19 cellular contexts compared by ENCODE assay signal in genomic region chr2:190822038-190822437, GRCh38. TPM values are rescaled to one million over a fixed set of nuclear protein-coding genes. Genes with fewer than 3 reads are reported as not detected.
DNase-seq lines count a peak whose midpoint lies in the region; ATAC-seq, FAIRE-seq and TF ChIP-seq lines count a peak whose summit lies in the region.
"Had no signal": no experiment of that assay in that cellular context is flagged by ENCODE, and none has a peak within 500 bp of the region (broad histone marks: within the 10 kb centered on the region; RNA-seq: fewer than 3 reads in every experiment).

No MANE protein-coding gene starts in this region.

- no TSS peak for BruUV-seq in HepG2 (replicated peaks; lab: Mats Ljungman, UMichigan)
- no TSS peak for BruUV-seq in PC-9 (replicated peaks; lab: Mats Ljungman, UMichigan)

- no peaks in the 10 kb centered on the region for H3K36me3 ChIP-seq in HepG2 (replicated peaks in 1 of 2; ENCODE audit: control insufficient read depth in 1 of 2, insufficient read depth in 2 of 2, low read length in 2 of 2)
- H3K36me3 ChIP-seq in right lobe of liver: no peaks in the 10 kb centered on the region
- H3K36me3 ChIP-seq in PC-9 (ENCODE audit: low read depth): no peaks in the 10 kb centered on the region
- no peaks in the 10 kb centered on the region for H3K36me3 ChIP-seq in neural progenitor cell
- H3K36me3 ChIP-seq: BLaER1, HAP-1 had no signal

- no peak for TF ChIP-seq CTCF in HepG2 (CRISPR knock-in tag; IDR thresholded peaks at IDR 0.05)
- TF ChIP-seq CTCF in right lobe of liver (IDR thresholded peaks at IDR 0.05): no peak
- no peak for TF ChIP-seq CTCF in PC-9 (conservative IDR thresholded peaks at IDR 0.05)
- no peak for TF ChIP-seq CTCF in neural progenitor cell (IDR thresholded peaks at IDR 0.05)

- H3K4me3 ChIP-seq in HepG2 (replicated peaks in 1 of 3; ENCODE audit: insufficient read depth in 1 of 3, low read depth in 2 of 3, low read length in 3 of 3) (no peak overlapping the region), right lobe of liver (no peak overlapping the region), PC-9 (no peak overlapping the region), neural progenitor cell (no peak overlapping the region)
- H3K4me3 ChIP-seq: A549, BLaER1, GM12878, GM23248, HAP-1 had no signal

- no peak overlapping the region for H3K27ac Mint-ChIP-seq in neural progenitor cell
- H3K27ac Mint-ChIP-seq: CD14-positive monocyte; CD4-positive, alpha-beta memory T cell had no signal

- POLR2A ChIA-PET in HepG2 (lab: Yijun Ruan, JAX): interaction anchor here (1.4 to 1.6 kb wide), 2 partner anchors 9 to 13 kb away, joined by 5 to 8 read pairs; no protein-coding TSS in a partner anchor
- POLR2A ChIA-PET in PC-9 (lab: Charles Lee; ENCODE audit: unreplicated experiment): no interaction called here

- TF ChIP-seq POLR2A in HepG2 (IDR thresholded peaks at IDR 0.05; ENCODE audit: insufficient read depth in 1 of 2, low read depth in 2 of 2, low read length in 2 of 2) (no peak), right lobe of liver (IDR thresholded peaks at IDR 0.05) (no peak)

- H3K36me3 Mint-ChIP-seq in neural progenitor cell: no peaks in the 10 kb centered on the region
- H3K36me3 Mint-ChIP-seq: CD14-positive monocyte had no signal

- peak overlapping the region; percentile 55 for H2AFZ ChIP-seq in HepG2 (ENCODE audit: low read length)
- H2AFZ ChIP-seq in PC-9: no peak overlapping the region
- H2AFZ ChIP-seq in neural progenitor cell (replicated peaks): peak overlapping the region; percentile 19
- H2AFZ ChIP-seq: GM23248 had no signal

- TF ChIP-seq EP300 in HepG2 (IDR thresholded peaks at IDR 0.05; ENCODE audit: low read depth in 2 of 2, low read length in 2 of 2): no peak
- no peak for TF ChIP-seq EP300 in HepG2 (CRISPR knock-in tag; IDR thresholded peaks at IDR 0.05; ENCODE audit: borderline replicate concordance)

- TF ChIP-seq RAD21 in HepG2 (CRISPR knock-in tag; IDR thresholded peaks at IDR 0.05): no peak

- no peak overlapping the region for H3K4me3 Mint-ChIP-seq in neural progenitor cell
- H3K4me3 Mint-ChIP-seq: CD14-positive monocyte; CD4-positive, alpha-beta memory T cell had no signal

- no peaks in the 10 kb centered on the region for H3K27me3 ChIP-seq in HepG2 (ENCODE audit: control insufficient read depth in 1 of 2, insufficient read depth in 2 of 2, low read length in 2 of 2)
- no peaks in the 10 kb centered on the region for H3K27me3 ChIP-seq in right lobe of liver
- no peaks in the 10 kb centered on the region for H3K27me3 ChIP-seq in PC-9 (ENCODE audit: insufficient read depth, low read depth)
- no peaks in the 10 kb centered on the region for H3K27me3 ChIP-seq in neural progenitor cell
- H3K27me3 ChIP-seq: BLaER1 had no signal

- WGBS in HepG2 (ENCODE audit: low lambda C conversion rate): 18% methylated on average over 1 of the region's 1 CpG
- WGBS in right lobe of liver (ENCODE audit: insufficient coverage, low coverage, low lambda C conversion rate, missing lambda C conversion rate): 100% methylated on average over 1 of the region's 1 CpG

- CTCF ChIA-PET in HepG2 (lab: Yijun Ruan, JAX; ENCODE audit: low intra/inter-chr PET ratio, low total read pairs): no interaction called here
- CTCF ChIA-PET in PC-9 (lab: Charles Lee): interaction anchor here (0.6 kb wide), 1 partner anchor 50 kb away, joined by 8 read pairs; no protein-coding TSS in a partner anchor

- H4K20me1 ChIP-seq in HepG2 (ENCODE audit: insufficient read depth, low read length) (no peaks in the 10 kb centered on the region), PC-9 (ENCODE audit: insufficient read depth) (no peaks in the 10 kb centered on the region), neural progenitor cell (ENCODE audit: low read depth) (no peaks in the 10 kb centered on the region)
- H4K20me1 ChIP-seq: BLaER1 had no signal

- intact Hi-C loops in HepG2 (cut with micrococcal nuclease; ENCODE audit: unreplicated experiment) (no loop called here), right lobe of liver (cut with DNase I) (no loop called here), PC-9 (cut with micrococcal nuclease; ENCODE audit: unreplicated experiment) (no loop called here)

- H3K9me2 ChIP-seq in PC-9 (ENCODE audit: insufficient read depth): no peaks in the 10 kb centered on the region

- H3K4me2 ChIP-seq in HepG2 (ENCODE audit: low read depth, low read length) (no peak overlapping the region), PC-9 (no peak overlapping the region), neural progenitor cell (no peak overlapping the region)
- H3K4me2 ChIP-seq: A549, BLaER1 had no signal

- ATAC-seq in HepG2 (no peak; the same call in 2 of the 3 replicates), right lobe of liver (no peak)
- ATAC-seq: GM12878 had no signal

- no peaks in the 10 kb centered on the region for H3F3A ChIP-seq in PC-9 (ENCODE audit: insufficient read depth, low read depth)
- H3F3A ChIP-seq in neural progenitor cell (ENCODE audit: low read depth): no peaks in the 10 kb centered on the region

- H3K27ac ChIP-seq in HepG2 (ENCODE audit: extremely low read length, insufficient read depth, low read length): no peak overlapping the region
- H3K27ac ChIP-seq in right lobe of liver: no peak overlapping the region
- 0 out of 2 replicates have a peak overlapping the region, but pooled peaks have one; percentile 29 for H3K27ac ChIP-seq in PC-9
- no peak overlapping the region for H3K27ac ChIP-seq in neural progenitor cell
- H3K27ac ChIP-seq: BLaER1, GM23248 had no signal

- in situ Hi-C loops in HepG2 (cut with HindIII; ENCODE audit: extremely low pct_ligation_motif_present, low pct_unique_long_range_greater_than_20kb): no loop called here

- peaks cover 3% of the 10 kb centered on the region for H3K9me3 Mint-ChIP-seq in neural progenitor cell

- peaks cover 3% of the 10 kb centered on the region for H3K4me1 Mint-ChIP-seq in neural progenitor cell
- H3K4me1 Mint-ChIP-seq: CD14-positive monocyte; CD4-positive, alpha-beta memory T cell had no signal

- no peak for FAIRE-seq in HepG2 (lab: Jason Lieb, UNC)
- FAIRE-seq: A549, GM12878, GM19239 had no signal

- H3K9me3 ChIP-seq in HepG2 (ENCODE audit: low read length) (no peaks in the 10 kb centered on the region), right lobe of liver (no peaks in the 10 kb centered on the region), PC-9 (ENCODE audit: insufficient read depth, low read depth) (no peaks in the 10 kb centered on the region), neural progenitor cell (ENCODE audit: low read depth) (no peaks in the 10 kb centered on the region)
- H3K9me3 ChIP-seq: A549, HAP-1 had no signal

- H3K9ac ChIP-seq in HepG2 (ENCODE audit: insufficient read depth, low read depth, low read length) (no peak overlapping the region), neural progenitor cell (no peak overlapping the region)
- H3K9ac ChIP-seq: BLaER1, GM23248 had no signal

- peaks cover 18% of the 10 kb centered on the region for H3K4me1 ChIP-seq in HepG2 (ENCODE audit: insufficient read depth, low read length)
- H3K4me1 ChIP-seq in right lobe of liver: no peaks in the 10 kb centered on the region
- peaks cover 6% of the 10 kb centered on the region; the same call in 1 of the 2 replicates for H3K4me1 ChIP-seq in PC-9 (replicated peaks; ENCODE audit: insufficient read depth)
- no peaks in the 10 kb centered on the region for H3K4me1 ChIP-seq in neural progenitor cell
- H3K4me1 ChIP-seq: A549, BLaER1, HAP-1 had no signal

- H3K79me2 ChIP-seq in HepG2 (ENCODE audit: insufficient read depth, low read length) (no peaks in the 10 kb centered on the region), PC-9 (ENCODE audit: low read depth) (no peaks in the 10 kb centered on the region), neural progenitor cell (ENCODE audit: low read depth) (no peaks in the 10 kb centered on the region)

- DNase-seq in HepG2 (ENCODE audit: low spot score) (no peak), right lobe of liver (no peak), PC-9 (no peak), neural progenitor cell (ENCODE audit: low spot score) (no peak), AG20443 (ENCODE audit: low spot score) (no peak), Kasumi-1 (lab: John Stamatoyannopoulos, UW) (no peak)
- DNase-seq: CD4-positive, alpha-beta memory T cell; COR-L47; DMS 273 treated with DMSO at 0.1 percent for 48 hours; DMS53; DND-41; EL; GM23248 had no signal

- H3K27me3 Mint-ChIP-seq in neural progenitor cell (ENCODE audit: insufficient read depth, low read depth): peaks cover 5% of the 10 kb centered on the region

TF ChIP-seq in HepG2, 621 proteins besides CTCF, POLR2A, EP300 and RAD21 (continues in another document):
- no peak for TF ChIP-seq ZSCAN12 (CRISPR knock-in tag; IDR thresholded peaks at IDR 0.05)

RNA-seq across cellular contexts. Expression of gene GLS, which starts 58.6 kb away (rescaled TPM):
- total RNA-seq in HepG2 (2016; rRNA removed; fragmentation: Illumina TruSeq; extraction: Trizol): 183 and 212 TPM in 2 replicates
- total RNA-seq in HepG2 (2016; cell fraction: cytosol; rRNA removed; fragmentation: Illumina TruSeq; extraction: Trizol; ENCODE audit: low read depth): 199 and 222 TPM in 2 replicates
- 184 and 207 TPM in 2 replicates for total RNA-seq in HepG2 (2016; cell fraction: insoluble cytoplasmic fraction; rRNA removed; fragmentation: Illumina TruSeq; extraction: Trizol)
- 57.2 and 68.7 TPM in 2 replicates for total RNA-seq in HepG2 (2016; cell fraction: membrane; rRNA removed; fragmentation: Illumina TruSeq; extraction: Trizol)
- total RNA-seq in HepG2 (2016; cell fraction: nucleus; rRNA removed; fragmentation: Illumina TruSeq; extraction: Trizol): 199 and 219 TPM in 2 replicates
- 65.4 and 78.6 TPM in 2 replicates for polyA plus RNA-seq in HepG2 (2011; rRNA removed)
- 19.0 and 29.7 TPM in 2 replicates for polyA plus RNA-seq in HepG2 (2011; cell fraction: cytosol; rRNA removed)
- 62.0 and 92.3 TPM in 2 replicates for polyA plus RNA-seq in HepG2 (2011; cell fraction: nucleus; rRNA removed)
- 76.8 and 87.2 TPM in 2 replicates for polyA plus RNA-seq in HepG2 (2012)
- 1.3 and 1.9 TPM in 2 replicates for polyA plus RNA-seq in HepG2 (2016; cell fraction: cytosol; fragmentation: Illumina TruSeq; extraction: Trizol; ENCODE audit: low read depth)
- 88.6 and 101 TPM in 2 replicates for polyA plus RNA-seq in HepG2 (2016; cell fraction: insoluble cytoplasmic fraction; fragmentation: Illumina TruSeq; extraction: Trizol; ENCODE audit: low read depth)
- 5.8 and 6.9 TPM in 2 replicates for polyA plus RNA-seq in HepG2 (2016; cell fraction: membrane; fragmentation: Illumina TruSeq; extraction: Trizol; ENCODE audit: low read depth)
- 136 and 142 TPM in 2 replicates for polyA plus RNA-seq in HepG2 (2016; cell fraction: nucleus; fragmentation: Illumina TruSeq; extraction: Trizol; ENCODE audit: insufficient read depth, low read depth)
- polyA minus RNA-seq in HepG2 (2011; rRNA and poly(A)+ RNA removed; ENCODE audit: low replicate concordance): 61.7 and 123 TPM in 2 replicates
- polyA minus RNA-seq in HepG2 (2011; cell fraction: cytosol; rRNA and poly(A)+ RNA removed): 94.5 and 101 TPM in 2 replicates
- polyA minus RNA-seq in HepG2 (2011; cell fraction: nucleus; rRNA and poly(A)+ RNA removed): 545 and 549 TPM in 2 replicates
- 10 to 100 TPM in 5 of 6 experiments, 1 to 10 TPM in 1; 6.6 to 25.0 (median 16.9) TPM for total RNA-seq in right lobe of liver
- total RNA-seq in PC-9 (2021): 66.4 and 68.5 TPM in 2 replicates
- total RNA-seq in neural progenitor cell (ENCODE audit: low replicate concordance): 42.0 and 54.0 TPM in 2 replicates
